ENCODE assay signal across 13 cellular contexts in genomic region chr9:111985315-111985714, GRCh38.
DNase-seq lines count a peak whose midpoint lies in the region; ATAC-seq and TF ChIP-seq lines count a peak whose summit lies in the region.
"Had no signal": no experiment of that assay in that cellular context is flagged by ENCODE, and none has a peak within 500 bp of the region (broad histone marks: within the 10 kb centered on the region; RNA-seq: fewer than 3 reads in every experiment).

No MANE protein-coding gene starts in this region.

- intact Hi-C loops in sciatic nerve (cut with DNase I): no loop called here

- no peaks in the 10 kb centered on the region for H3K4me1 ChIP-seq in mesenchymal stem cell (ENCODE audit: control insufficient read depth, insufficient read depth, low read depth, low read length)
- peaks cover 5% of the 10 kb centered on the region for H3K4me1 ChIP-seq in endodermal cell (ENCODE audit: control insufficient read depth, insufficient read depth, low read length)

- H3K79me1 ChIP-seq in mesenchymal stem cell (replicated peaks; ENCODE audit: low read length, poor library complexity, severe bottlenecking): no peaks in the 10 kb centered on the region

- peaks cover 8% of the 10 kb centered on the region for H3K27me3 Mint-ChIP-seq in endodermal cell (ENCODE audit: insufficient read depth)

- H2AFZ ChIP-seq in mesenchymal stem cell (ENCODE audit: low read depth, low read length): no peak overlapping the region

- H3K9me3 ChIP-seq in mesenchymal stem cell (ENCODE audit: control insufficient read depth, low read length): no peaks in the 10 kb centered on the region
- H3K9me3 ChIP-seq in endodermal cell (ENCODE audit: control insufficient read depth, low read length): no peaks in the 10 kb centered on the region

- H2BK15ac ChIP-seq in mesenchymal stem cell (ENCODE audit: low read depth, poor library complexity, severe bottlenecking): no peak overlapping the region

- no peak overlapping the region for H3K14ac ChIP-seq in mesenchymal stem cell (ENCODE audit: low read length in 2 of 2)

- no peak overlapping the region for H3K23ac ChIP-seq in mesenchymal stem cell (ENCODE audit: low read length in 2 of 2)

- TF ChIP-seq CTCF in endodermal cell (conservative IDR thresholded peaks at IDR 0.05): no peak

- WGBS in mesenchymal stem cell: 87% methylated on average over 4 of the region's 6 CpGs
- WGBS in endodermal cell (ENCODE audit: insufficient coverage in 1 of 2, insufficient read length in 1 of 2), 2 experiments: 86 to 90% methylated on average over 4 to 6 of the region's 6 CpGs

- H3K4me3 Mint-ChIP-seq in endodermal cell: no peak overlapping the region
- H3K4me3 Mint-ChIP-seq: mesothelial cell of epicardium; T-helper 1 cell treated with Interleukin-12 subunit alpha and Interleukin-12 subunit beta and Interleukin-4 antibody, amounts not matched to agents 30 μg/mL and 1 μg/mL, for 36 hours had no signal

- H2BK5ac ChIP-seq in mesenchymal stem cell (ENCODE audit: low read depth, low read length, poor library complexity, severe bottlenecking): no peak overlapping the region

- no peaks in the 10 kb centered on the region for H3K9me3 Mint-ChIP-seq in endodermal cell
- H3K9me3 Mint-ChIP-seq: T-helper 1 cell treated with Interleukin-12 subunit alpha and Interleukin-12 subunit beta and Interleukin-4 antibody, amounts not matched to agents 30 μg/mL and 1 μg/mL, for 36 hours had no signal

- H3K18ac ChIP-seq in mesenchymal stem cell (ENCODE audit: low read depth in 1 of 2, low read length in 2 of 2): no peak overlapping the region

- peak; percentile 37 for ATAC-seq in GM18511 (IDR thresholded peaks at IDR 0.05; ENCODE audit: unreplicated experiment)
- peak; percentile 45 for ATAC-seq in GM21717 (IDR thresholded peaks at IDR 0.05; ENCODE audit: unreplicated experiment)
- ATAC-seq in HG03432 (IDR thresholded peaks at IDR 0.05; ENCODE audit: unreplicated experiment): peak; percentile 48
- ATAC-seq in sciatic nerve: no peak
- no peak for ATAC-seq in activated CD4-positive, CD25-positive, alpha-beta regulatory T cell treated with anti-CD3 and anti-CD28 coated beads, Interleukin-2, amount 50 U/mL, for 24 hours

- no peak overlapping the region for H3K9ac ChIP-seq in mesenchymal stem cell (ENCODE audit: low read length)
- no peak overlapping the region for H3K9ac ChIP-seq in endodermal cell (ENCODE audit: extremely low read depth, low read length, poor library complexity, severe bottlenecking)

- DNase-seq in mesenchymal stem cell (no peak), sciatic nerve (ENCODE audit: low spot score) (no peak), SW480 (ENCODE audit: low spot score) (no peak), endodermal cell (no peak)
- DNase-seq: GF-D8, NCI-H2029, substantia nigra had no signal

- no peak overlapping the region for H3K4me3 ChIP-seq in mesenchymal stem cell (ENCODE audit: insufficient read depth in 1 of 2, low read depth in 1 of 2, low read length in 2 of 2)
- H3K4me3 ChIP-seq in endodermal cell (ENCODE audit: low read length): no peak overlapping the region

- H3K36me3 Mint-ChIP-seq in endodermal cell (ENCODE audit: low read depth): no peaks in the 10 kb centered on the region
- H3K36me3 Mint-ChIP-seq: mesothelial cell of epicardium had no signal

- H3K27ac ChIP-seq in mesenchymal stem cell (ENCODE audit: low read length, poor library complexity, severe bottlenecking) (no peak overlapping the region), endodermal cell (ENCODE audit: low read depth, low read length) (no peak overlapping the region)

- no peak overlapping the region for H2BK120ac ChIP-seq in mesenchymal stem cell (ENCODE audit: low read depth, low read length)

- no peak overlapping the region for H3K4ac ChIP-seq in mesenchymal stem cell (ENCODE audit: low read depth in 1 of 2, low read length in 2 of 2)

- H3K4me1 Mint-ChIP-seq in endodermal cell: peaks cover 13% of the 10 kb centered on the region
- H3K4me1 Mint-ChIP-seq: mesothelial cell of epicardium had no signal

- H3K36me3 ChIP-seq in mesenchymal stem cell (ENCODE audit: control insufficient read depth in 1 of 2, insufficient read depth in 2 of 2, low read depth in 1 of 2, low read length in 2 of 2): no peaks in the 10 kb centered on the region
- H3K36me3 ChIP-seq in endodermal cell (ENCODE audit: control insufficient read depth, insufficient read depth, low read length): no peaks in the 10 kb centered on the region

- no peak overlapping the region for H4K91ac ChIP-seq in mesenchymal stem cell (ENCODE audit: low read length)

- H3K4me2 ChIP-seq in mesenchymal stem cell (ENCODE audit: low read length, poor library complexity, severe bottlenecking): no peak overlapping the region

- H3K27ac Mint-ChIP-seq in endodermal cell: no peak overlapping the region
- H3K27ac Mint-ChIP-seq: mesothelial cell of epicardium; T-helper 1 cell treated with Interleukin-12 subunit alpha and Interleukin-12 subunit beta and Interleukin-4 antibody, amounts not matched to agents 30 μg/mL and 1 μg/mL, for 36 hours had no signal

- H2AK5ac ChIP-seq in mesenchymal stem cell (ENCODE audit: low read length, severe bottlenecking): peak overlapping the region; percentile 12

- no peak overlapping the region for H4K8ac ChIP-seq in mesenchymal stem cell (ENCODE audit: low read length)

- H3K27me3 ChIP-seq in mesenchymal stem cell (ENCODE audit: control insufficient read depth in 1 of 2, insufficient read depth in 1 of 2, low read length in 2 of 2) (no peaks in the 10 kb centered on the region), endodermal cell (ENCODE audit: control insufficient read depth, insufficient read depth, low read length, poor library complexity, severe bottlenecking) (peaks cover 21% of the 10 kb centered on the region)

- H2BK12ac ChIP-seq in mesenchymal stem cell (ENCODE audit: low read length in 2 of 2): peak overlapping the region in 1 of 2 experiments; percentile 90

Comparison
In these comparisons a context has a peak if more than half of its experiments do, and no peak if none do; other contexts are left out.
1. ATAC-seq: peak in GM18511 (single experiment), GM21717 (single experiment) and HG03432 (single experiment); none in sciatic nerve (single experiment) and activated CD4-positive, CD25-positive, alpha-beta regulatory T cell treated with anti-CD3 and anti-CD28 coated beads, Interleukin-2, amount 50 U/mL, for 24 hours (0 of 2).